Comparison of ENCODE assay signal across 8 cellular contexts in genomic region chr9:78234810-78235209, GRCh38.
A peak's percentile ranks its signal among the peaks of the same experiment; 100 is the strongest.
DNase-seq lines count a peak whose midpoint lies in the region; ATAC-seq and TF ChIP-seq lines count a peak whose summit lies in the region.

No MANE protein-coding gene starts in this region.

- H3K27me3 ChIP-seq in WERI-Rb-1 (ENCODE audit: insufficient read depth, low read depth, severe bottlenecking) = no peaks in the 10 kb centered on the region

- TF ChIP-seq CTCF in WERI-Rb-1 (IDR thresholded peaks at IDR 0.05; ENCODE audit: low read depth, low read length) = no peak

- peaks cover 34% of the 10 kb centered on the region for H3K4me1 Mint-ChIP-seq in stimulated activated naive CD8-positive, alpha-beta T cell treated with anti-CD3 and anti-CD28 coated beads, Interleukin-15, amount 100 ng/mL, for 72 hours

- peak overlapping the region; percentile 83 to 95 for H3K4me3 Mint-ChIP-seq in stimulated activated naive CD8-positive, alpha-beta T cell treated with anti-CD3 and anti-CD28 coated beads, Interleukin-15, amount 100 ng/mL, for 72 hours

- no peak for ATAC-seq in stimulated activated naive CD8-positive, alpha-beta T cell treated with anti-CD3 and anti-CD28 coated beads, Interleukin-15, amount 100 ng/mL, for 72 hours
- no peak for ATAC-seq in GM21528 (IDR thresholded peaks at IDR 0.05; ENCODE audit: low FRiP score, unreplicated experiment)
- no peak for ATAC-seq in HG03097 (IDR thresholded peaks at IDR 0.05; ENCODE audit: low FRiP score, unreplicated experiment)

- H3K9me3 ChIP-seq in WERI-Rb-1 (ENCODE audit: severe bottlenecking) = no peaks in the 10 kb centered on the region

- H3K27ac Mint-ChIP-seq in stimulated activated naive CD8-positive, alpha-beta T cell treated with anti-CD3 and anti-CD28 coated beads, Interleukin-15, amount 100 ng/mL, for 72 hours = peak overlapping the region in 1 of 2 donors; percentile 4

- peaks cover 24% of the 10 kb centered on the region for H3K36me3 ChIP-seq in WERI-Rb-1

- peak overlapping the region; percentile 82 for H3K4me3 ChIP-seq in WERI-Rb-1 (ENCODE audit: low read depth, low read length)

- DNase-seq in HCEC 1CT (peak; percentile 26), WERI-Rb-1 (no peak), hepatic stellate cell (ENCODE audit: low spot score) (peak; percentile 53), OCI-M2 (lab: John Stamatoyannopoulos, UW; ENCODE audit: unreplicated experiment) (no peak), activated gamma-delta T cell treated with Interleukin-2 at 50 U/mL for 16 hours (no peak)
- no peak for DNase-seq in stimulated activated naive CD8-positive, alpha-beta T cell treated with anti-CD3 and anti-CD28 coated beads, Interleukin-15, amount 100 ng/mL, for 72 hours

- no peak overlapping the region for H3K27ac ChIP-seq in WERI-Rb-1

- no peaks in the 10 kb centered on the region for H3K9me3 Mint-ChIP-seq in stimulated activated naive CD8-positive, alpha-beta T cell treated with anti-CD3 and anti-CD28 coated beads, Interleukin-15, amount 100 ng/mL, for 72 hours

- no peaks in the 10 kb centered on the region for H3K27me3 Mint-ChIP-seq in stimulated activated naive CD8-positive, alpha-beta T cell treated with anti-CD3 and anti-CD28 coated beads, Interleukin-15, amount 100 ng/mL, for 72 hours

Comparison
In these comparisons a context has a peak if more than half of its experiments do, and no peak if none do; other contexts are left out.
1. DNase-seq: peak in HCEC 1CT (single experiment) and hepatic stellate cell (single experiment); none in WERI-Rb-1 (single experiment), stimulated activated naive CD8-positive, alpha-beta T cell treated with anti-CD3 and anti-CD28 coated beads, Interleukin-15, amount 100 ng/mL, for 72 hours (0 of 2), OCI-M2 (single experiment) and activated gamma-delta T cell treated with Interleukin-2 at 50 U/mL for 16 hours (single experiment).